1 cellular context compared by ENCODE assay signal in the genomic region with DNA sequence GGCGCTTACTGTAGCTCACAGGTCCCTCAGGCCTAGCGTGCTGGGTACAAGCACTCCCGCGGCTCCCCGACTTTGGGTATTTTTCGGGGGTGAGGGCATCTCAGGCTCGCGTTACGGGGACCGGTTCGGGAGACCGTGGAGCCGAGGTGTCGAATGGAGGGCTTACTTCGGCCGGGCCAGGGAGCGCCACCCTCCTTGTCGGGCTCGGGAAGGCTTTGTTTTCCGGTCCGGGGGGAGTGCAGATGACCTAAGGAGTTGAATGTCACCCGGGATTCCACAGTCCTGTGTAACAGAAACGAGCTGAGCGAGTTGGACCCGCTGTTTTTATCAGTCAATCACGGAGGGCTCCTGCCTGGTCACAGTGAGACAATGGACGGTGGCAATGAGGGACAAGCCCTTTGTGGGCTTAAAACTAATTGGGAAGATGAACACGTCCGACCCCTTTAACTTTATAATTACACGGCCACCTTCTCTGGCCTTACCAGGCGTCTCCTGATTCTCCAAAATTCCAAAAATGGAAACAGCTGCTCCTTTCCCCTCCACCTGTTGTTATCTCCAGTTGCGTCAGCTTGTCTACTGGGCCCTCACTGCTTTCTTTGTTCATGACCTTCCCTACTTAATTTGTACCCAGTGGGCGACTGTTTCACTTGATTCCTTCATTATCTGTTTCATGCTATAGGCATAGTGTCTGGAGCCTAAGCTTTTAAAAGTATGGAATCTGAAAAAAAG.
TF ChIP-seq lines count a peak whose summit lies in the region.

No MANE protein-coding gene starts in this region.

TF ChIP-seq in endothelial cell of umbilical vein, 7 proteins besides CTCF, POLR2A, EP300 and RAD21 (continued from another document):
- TF ChIP-seq GATA2 (IDR thresholded peaks at IDR 0.05; ENCODE audit: insufficient read depth, insufficient read length, low read depth, low read length) (no peak), FOS (IDR thresholded peaks at IDR 0.05; ENCODE audit: borderline replicate concordance, insufficient read depth, low read length) (no peak), JUN (IDR thresholded peaks at IDR 0.05; ENCODE audit: borderline replicate concordance, insufficient read depth, insufficient read length, low read depth) (no peak), MAX (IDR thresholded peaks at IDR 0.05; ENCODE audit: insufficient read depth, insufficient read length) (no peak)
TF ChIP-seq in endothelial cell of umbilical vein: peak in this region for 0.
